8 cellular contexts compared by ENCODE assay signal in the genomic region with DNA sequence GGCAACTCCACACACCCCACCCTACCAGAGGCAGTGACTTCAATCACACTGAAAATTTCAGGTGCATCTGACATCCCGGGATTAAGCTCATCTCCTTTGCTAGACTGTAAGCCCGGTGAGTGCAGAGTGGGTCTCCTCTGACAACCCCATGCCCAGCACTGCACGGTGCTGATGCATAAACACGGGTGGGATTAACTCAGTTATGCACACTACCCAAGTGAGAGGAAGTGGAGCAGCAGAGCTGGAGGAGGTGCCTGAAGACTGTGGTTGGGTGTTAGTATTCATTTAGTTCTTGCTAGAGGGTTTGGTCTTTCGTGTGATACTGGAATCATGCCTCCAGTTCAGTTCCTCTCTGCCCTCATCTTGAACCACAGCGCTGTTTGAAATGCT. TPM values are rescaled to one million over a fixed set of nuclear protein-coding genes. Genes with fewer than 3 reads are reported as not detected.
DNase-seq lines count a peak whose midpoint lies in the region; ATAC-seq and TF ChIP-seq lines count a peak whose summit lies in the region.

No MANE protein-coding gene starts in this region.

- peak overlapping the region; percentile 82 for H3K4me3 Mint-ChIP-seq in Caco-2 (ENCODE audit: unreplicated experiment)

- no peak for TF ChIP-seq CTCF in Caco-2 (IDR thresholded peaks at IDR 0.05; ENCODE audit: insufficient read depth in 1 of 2, low read depth in 1 of 2, low read length in 1 of 2, severe bottlenecking in 1 of 2, unreplicated experiment in 1 of 2)

- H3K4me3 ChIP-seq in Caco-2 (ENCODE audit: low read depth, low read length): no peak overlapping the region
- H3K4me3 ChIP-seq in thymus (ENCODE audit: low read length): peak overlapping the region; percentile 51

- H3K4me1 Mint-ChIP-seq in Caco-2 (ENCODE audit: low read depth, unreplicated experiment): peaks cover 13% of the 10 kb centered on the region

- no TSS peak for BruUV-seq in Caco-2 (replicated peaks; lab: Mats Ljungman, UMichigan)

- no peaks in the 10 kb centered on the region for H3K9me3 Mint-ChIP-seq in Caco-2 (ENCODE audit: unreplicated experiment)

- H3K27me3 Mint-ChIP-seq in Caco-2 (ENCODE audit: insufficient read depth, unreplicated experiment): no peaks in the 10 kb centered on the region

- intact Hi-C loops in Caco-2 (cut with micrococcal nuclease; ENCODE audit: unreplicated experiment): loop anchor here (2.0 to 5.0 kb wide), 2 partner anchors 69 to 89 kb away; a partner anchor contains a TSS

- POLR2A ChIA-PET in Caco-2 (lab: Charles Lee): interaction anchor here (1.2 kb wide), 1 partner anchor 114 kb away, joined by 3 read pairs; a partner anchor contains a TSS

- CTCF ChIA-PET in Caco-2 (lab: Charles Lee): interaction anchor here (0.9 to 3.0 kb wide), 6 partner anchors 37 to 114 kb away, joined by 3 to 23 read pairs (median 9); a partner anchor contains a TSS

- ATAC-seq in GM21423 (IDR thresholded peaks at IDR 0.05; ENCODE audit: unreplicated experiment): peak; percentile 31

- peak overlapping the region; percentile 78 for H3K27ac Mint-ChIP-seq in Caco-2 (ENCODE audit: unreplicated experiment)

- no peak for DNase-seq in Caco-2
- peak; percentile 64 to 80 for DNase-seq in NOMO-1 (lab: John Stamatoyannopoulos, UW; ENCODE audit: unreplicated experiment in 2 of 2)
- DNase-seq in activated effector memory CD4-positive, alpha-beta T cell treated with Interleukin-2 at 50 U/mL for 16 hours: peak; percentile 39
- DNase-seq in left kidney (ENCODE audit: low read depth, low spot score): peak; percentile 30
- no peak for DNase-seq in RKO (ENCODE audit: low spot score)
- no peak for DNase-seq in 8988T

- no peaks in the 10 kb centered on the region for H3K36me3 Mint-ChIP-seq in Caco-2 (ENCODE audit: insufficient read depth, unreplicated experiment)

- peaks cover 18% of the 10 kb centered on the region for H3K4me1 ChIP-seq in Caco-2
- H3K4me1 ChIP-seq in thymus (ENCODE audit: control insufficient read depth, insufficient read depth, low read length): peaks cover 16% of the 10 kb centered on the region

- no peaks in the 10 kb centered on the region for H3K27me3 ChIP-seq in Caco-2 (replicated peaks; ENCODE audit: control insufficient read depth, insufficient read depth, low read length)
- H3K27me3 ChIP-seq in thymus (ENCODE audit: control insufficient read depth, insufficient read depth): no peaks in the 10 kb centered on the region

- peak overlapping the region; percentile 94 for H3K27ac ChIP-seq in thymus (ENCODE audit: low read depth)

- H3K36me3 ChIP-seq in Caco-2 (ENCODE audit: control insufficient read depth, insufficient read depth, low read length) (no peaks in the 10 kb centered on the region; the same call in 1 of the 2 replicates), thymus (ENCODE audit: control insufficient read depth, insufficient read depth) (peaks cover 15% of the 10 kb centered on the region)

- 3% methylated on average over 6 of the region's 6 CpGs for WGBS in thymus

- H3K9me3 ChIP-seq in Caco-2 (no peaks in the 10 kb centered on the region), thymus (ENCODE audit: control insufficient read depth) (no peaks in the 10 kb centered on the region)

RNA-seq across cellular contexts. Expression of a gene that starts 6.5 kb away (rescaled TPM):
- 11.5 TPM in 2 replicates for total RNA-seq in Caco-2 (2022)
- 63.3 TPM for polyA plus RNA-seq in thymus

RNA-seq across cellular contexts. Expression of a gene that starts 20.9 kb away (rescaled TPM):
- total RNA-seq in Caco-2 (2022): 3.2 and 3.9 TPM in 2 replicates
- 0.96 TPM for polyA plus RNA-seq in thymus

RNA-seq across cellular contexts. Expression of a gene that starts 38.8 kb away (rescaled TPM):
- total RNA-seq in Caco-2 (2022): 43.3 and 45.4 TPM in 2 replicates
- polyA plus RNA-seq in thymus: 299 TPM

RNA-seq across cellular contexts. Expression of a gene that starts 43.3 kb away (rescaled TPM):
- 19.8 and 24.6 TPM in 2 replicates for total RNA-seq in Caco-2 (2022)
- polyA plus RNA-seq in thymus: 74.1 TPM

RNA-seq across cellular contexts. Expression of a gene that starts 51.1 kb away (rescaled TPM):
- 4.3 and 4.5 TPM in 2 replicates for total RNA-seq in Caco-2 (2022)
- 8.6 TPM for polyA plus RNA-seq in thymus

Comparison
In these comparisons a context has a peak if more than half of its experiments do, and no peak if none do; other contexts are left out.
1. DNase-seq: peak in NOMO-1 (2 of 2), activated effector memory CD4-positive, alpha-beta T cell treated with Interleukin-2 at 50 U/mL for 16 hours (single experiment) and left kidney (single experiment); none in Caco-2 (0 of 2), RKO (single experiment) and 8988T (single experiment).